18 cellular contexts compared by ENCODE assay signal in genomic region chr2:197045115-197045514, GRCh38.
A peak's percentile ranks its signal among the peaks of the same experiment; 100 is the strongest.
DNase-seq lines count a peak whose midpoint lies in the region; ATAC-seq and TF ChIP-seq lines count a peak whose summit lies in the region.
"Had no signal": no experiment of that assay in that cellular context is flagged by ENCODE, and none has a peak within 500 bp of the region (broad histone marks: within the 10 kb centered on the region; RNA-seq: fewer than 3 reads in every experiment).

No MANE protein-coding gene starts in this region.

- H3K36me3 Mint-ChIP-seq in T-helper 1 cell treated with Interleukin-12 subunit alpha and Interleukin-12 subunit beta and Interleukin-4 antibody, amounts not matched to agents 30 μg/mL and 1 μg/mL, for 36 hours (ENCODE audit: low read depth) = peaks cover 45% of the 10 kb centered on the region
- H3K36me3 Mint-ChIP-seq in activated T-helper 17 cell treated with anti-CD3 and anti-CD28 coated beads, Interleukin-2, amount 50 U/mL, for 72 hours (ENCODE audit: low read depth) = peaks cover 61% of the 10 kb centered on the region
- no peaks in the 10 kb centered on the region for H3K36me3 Mint-ChIP-seq in nephron progenitor cell (ENCODE audit: low read depth)

- H3K9me2 ChIP-seq in Karpas-422 (replicated peaks; ENCODE audit: insufficient read depth, low read length) = no peaks in the 10 kb centered on the region

- H3K27ac ChIP-seq in Karpas-422 (ENCODE audit: low read length) = peak overlapping the region; percentile 44; the same call in 1 of the 2 replicates
- H3K27ac ChIP-seq in prostate gland = no peak overlapping the region
- H3K27ac ChIP-seq: brain microvascular endothelial cell, SJSA1, stomach had no signal

- H3K4me3 ChIP-seq in Karpas-422 (ENCODE audit: low read length) = no peak overlapping the region
- H3K4me3 ChIP-seq in MG63 = no peak overlapping the region
- no peak overlapping the region for H3K4me3 ChIP-seq in prostate gland
- H3K4me3 ChIP-seq: lung, SJSA1, stomach had no signal

- intact Hi-C loops in prostate gland (cut with DNase I) = no loop called here

- peaks cover 19% of the 10 kb centered on the region for H3K4me1 Mint-ChIP-seq in T-helper 1 cell treated with Interleukin-12 subunit alpha and Interleukin-12 subunit beta and Interleukin-4 antibody, amounts not matched to agents 30 μg/mL and 1 μg/mL, for 36 hours (ENCODE audit: low read depth)
- H3K4me1 Mint-ChIP-seq in activated T-helper 17 cell treated with anti-CD3 and anti-CD28 coated beads, Interleukin-2, amount 50 U/mL, for 72 hours = peaks cover 18% of the 10 kb centered on the region
- H3K4me1 Mint-ChIP-seq in nephron progenitor cell = no peaks in the 10 kb centered on the region

- no peaks in the 10 kb centered on the region for H3K79me2 ChIP-seq in Karpas-422 (ENCODE audit: low read length)

- H4K20me1 ChIP-seq in Karpas-422 (ENCODE audit: insufficient read depth, low read depth, low read length) = no peaks in the 10 kb centered on the region

- no peaks in the 10 kb centered on the region for H3K27me3 Mint-ChIP-seq in T-helper 1 cell treated with Interleukin-12 subunit alpha and Interleukin-12 subunit beta and Interleukin-4 antibody, amounts not matched to agents 30 μg/mL and 1 μg/mL, for 36 hours (ENCODE audit: low read depth)
- H3K27me3 Mint-ChIP-seq in activated T-helper 17 cell treated with anti-CD3 and anti-CD28 coated beads, Interleukin-2, amount 50 U/mL, for 72 hours = no peaks in the 10 kb centered on the region
- peaks cover 2% of the 10 kb centered on the region for H3K27me3 Mint-ChIP-seq in nephron progenitor cell (ENCODE audit: low read depth, poor library complexity)

- H2AFZ ChIP-seq in Karpas-422 (ENCODE audit: low read length) = no peak overlapping the region

- H3K4me2 ChIP-seq in Karpas-422 (ENCODE audit: low read depth, low read length, poor library complexity, severe bottlenecking) = no peak overlapping the region

- TF ChIP-seq CTCF in nephron progenitor cell (IDR thresholded peaks at IDR 0.05) (no peak), prostate gland (IDR thresholded peaks at IDR 0.05) (no peak)

- no peaks in the 10 kb centered on the region for H3K27me3 ChIP-seq in Karpas-422 (ENCODE audit: low read length)
- H3K27me3 ChIP-seq in MG63 = no peaks in the 10 kb centered on the region
- H3K27me3 ChIP-seq in prostate gland (replicated peaks; ENCODE audit: insufficient read depth) = no peaks in the 10 kb centered on the region
- H3K27me3 ChIP-seq: brain microvascular endothelial cell, SJSA1, stomach had no signal

- H3K36me3 ChIP-seq in Karpas-422 (ENCODE audit: insufficient read depth, low read length) (0 out of 2 replicates have a peak, but pooled peaks cover 2% of the 10 kb centered on the region), MG63 (no peaks in the 10 kb centered on the region), prostate gland (no peaks in the 10 kb centered on the region)
- H3K36me3 ChIP-seq: brain microvascular endothelial cell, SJSA1, stomach had no signal

- no peak for TF ChIP-seq POLR2A in prostate gland (IDR thresholded peaks at IDR 0.05)

- H3K27ac Mint-ChIP-seq in T-helper 1 cell treated with Interleukin-12 subunit alpha and Interleukin-12 subunit beta and Interleukin-4 antibody, amounts not matched to agents 30 μg/mL and 1 μg/mL, for 36 hours = peak overlapping the region; percentile 34
- peak overlapping the region; percentile 90 for H3K27ac Mint-ChIP-seq in activated T-helper 17 cell treated with anti-CD3 and anti-CD28 coated beads, Interleukin-2, amount 50 U/mL, for 72 hours
- peak overlapping the region; percentile 30 for H3K27ac Mint-ChIP-seq in nephron progenitor cell

- no peak for ATAC-seq in activated T-helper 17 cell treated with anti-CD3 and anti-CD28 coated beads, Interleukin-2, amount 50 U/mL, for 72 hours (replicated peaks)
- ATAC-seq in GM19397 (IDR thresholded peaks at IDR 0.05; ENCODE audit: unreplicated experiment) = no peak
- ATAC-seq: HCT116 had no signal

- H3K4me1 ChIP-seq in Karpas-422 (ENCODE audit: low read length) = peaks cover 16% of the 10 kb centered on the region
- no peaks in the 10 kb centered on the region for H3K4me1 ChIP-seq in prostate gland (replicated peaks)
- H3K4me1 ChIP-seq: SJSA1, stomach had no signal

- H3K9me3 Mint-ChIP-seq in T-helper 1 cell treated with Interleukin-12 subunit alpha and Interleukin-12 subunit beta and Interleukin-4 antibody, amounts not matched to agents 30 μg/mL and 1 μg/mL, for 36 hours = peaks cover 4% of the 10 kb centered on the region
- H3K9me3 Mint-ChIP-seq in activated T-helper 17 cell treated with anti-CD3 and anti-CD28 coated beads, Interleukin-2, amount 50 U/mL, for 72 hours = no peaks in the 10 kb centered on the region
- no peaks in the 10 kb centered on the region for H3K9me3 Mint-ChIP-seq in nephron progenitor cell

- no peak overlapping the region for H3K9ac ChIP-seq in Karpas-422 (ENCODE audit: low read length)

- DNase-seq in T-helper 1 cell (no peak), Karpas-422 (no peak), nephron progenitor cell (no peak), MG63 (no peak), prostate gland (ENCODE audit: low spot score) (no peak)
- DNase-seq: brain microvascular endothelial cell; effector memory CD4-positive, alpha-beta T cell; foreskin fibroblast; NCI-H2171; NK-92 treated with Interleukin-12 subunit alpha and Interleukin-12 subunit beta, amount 100 ng/mL, for 24 hours; occipital lobe; stomach had no signal

- no peak overlapping the region for H3K4me3 Mint-ChIP-seq in T-helper 1 cell treated with Interleukin-12 subunit alpha and Interleukin-12 subunit beta and Interleukin-4 antibody, amounts not matched to agents 30 μg/mL and 1 μg/mL, for 36 hours
- H3K4me3 Mint-ChIP-seq in activated T-helper 17 cell treated with anti-CD3 and anti-CD28 coated beads, Interleukin-2, amount 50 U/mL, for 72 hours = no peak overlapping the region
- H3K4me3 Mint-ChIP-seq in nephron progenitor cell = no peak overlapping the region

- no peaks in the 10 kb centered on the region for H3K9me3 ChIP-seq in Karpas-422 (ENCODE audit: low read length)
- H3K9me3 ChIP-seq in MG63 = no peaks in the 10 kb centered on the region
- H3K9me3 ChIP-seq in prostate gland = no peaks in the 10 kb centered on the region
- H3K9me3 ChIP-seq: SJSA1, stomach had no signal

Comparison
In these comparisons a context has a peak if more than half of its experiments do, and no peak if none do; other contexts are left out.
1. H3K27ac Mint-ChIP-seq: peak in every context shown above with its lines; median percentile 90 in activated T-helper 17 cell treated with anti-CD3 and anti-CD28 coated beads, Interleukin-2, amount 50 U/mL, for 72 hours; 34 in T-helper 1 cell treated with Interleukin-12 subunit alpha and Interleukin-12 subunit beta and Interleukin-4 antibody, amounts not matched to agents 30 μg/mL and 1 μg/mL, for 36 hours; 30 in nephron progenitor cell.